In the genomic region with DNA sequence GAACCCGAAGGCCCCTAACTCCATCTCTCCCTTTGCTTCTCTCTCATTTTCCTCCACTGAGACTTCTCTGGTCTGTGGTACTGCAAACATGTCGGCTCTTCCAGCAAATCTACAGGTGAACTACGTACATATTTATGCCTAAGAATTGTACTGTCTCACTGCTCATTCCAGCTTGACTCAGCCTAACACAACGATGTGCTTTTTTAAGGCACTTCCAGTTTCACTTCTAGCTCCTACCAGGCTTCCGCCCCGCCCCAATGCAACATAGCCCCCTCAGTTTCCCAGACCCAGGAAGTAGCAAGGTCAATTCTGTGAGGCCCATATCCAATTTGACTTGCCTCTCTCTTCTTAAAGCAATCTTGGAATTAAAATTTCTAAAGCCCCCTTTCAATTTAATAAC, we compare ENCODE assay signal across 8 cellular contexts.
DNase-seq lines count a peak whose midpoint lies in the region; ATAC-seq lines count a peak whose summit lies in the region.

No MANE protein-coding gene starts in this region.

- ATAC-seq in GM19351 (IDR thresholded peaks at IDR 0.05; ENCODE audit: unreplicated experiment) = peak; percentile 96
- ATAC-seq in HG03558 (IDR thresholded peaks at IDR 0.05; ENCODE audit: extremely low read depth, unreplicated experiment) = peak; percentile 57

- peak; percentile 78 for DNase-seq in AG08395 (ENCODE audit: low spot score)
- peak; percentile 45 for DNase-seq in activated CD4-positive, alpha-beta T cell treated with anti-CD3 and anti-CD28 coated beads for 1 hour
- DNase-seq in dermis blood vessel endothelial cell = peak; percentile 69
- DNase-seq in NCI-H146 (lab: John Stamatoyannopoulos, UW) = no peak

- H3K9ac ChIP-seq in mucosa of rectum (ENCODE audit: low read depth in 1 of 2, low read length in 2 of 2) = peak overlapping the region; percentile 71 to 72
- peak overlapping the region; percentile 42 to 80 (median 59) for H3K9ac ChIP-seq in subcutaneous abdominal adipose tissue (ENCODE audit: low read length in 5 of 5)

- H3K9me3 ChIP-seq in mucosa of rectum (ENCODE audit: control insufficient read depth in 2 of 2, low read length in 2 of 2) = no peaks in the 10 kb centered on the region
- no peaks in the 10 kb centered on the region for H3K9me3 ChIP-seq in subcutaneous abdominal adipose tissue (ENCODE audit: control insufficient read depth in 5 of 5, low read length in 5 of 5)

- H3K4me3 ChIP-seq in mucosa of rectum (ENCODE audit: low read length in 2 of 2) (peak overlapping the region; percentile 63 to 73), subcutaneous abdominal adipose tissue (ENCODE audit: low read depth in 1 of 5, low read length in 5 of 5) (peak overlapping the region; percentile 41 to 72 (median 61))

- H3K4me1 ChIP-seq in mucosa of rectum (ENCODE audit: control insufficient read depth in 2 of 2, insufficient read depth in 2 of 2, low read length in 2 of 2) (peaks cover 13 to 20% of the 10 kb centered on the region in 2 donors), subcutaneous abdominal adipose tissue (ENCODE audit: control insufficient read depth in 5 of 5, insufficient read depth in 5 of 5, low read length in 5 of 5) (peaks cover 5 to 20% (median 13%) of the 10 kb centered on the region in 5 donors)

- H3K27me3 ChIP-seq in mucosa of rectum (ENCODE audit: control insufficient read depth in 2 of 2, insufficient read depth in 2 of 2, low read length in 2 of 2) = no peaks in the 10 kb centered on the region
- H3K27me3 ChIP-seq in subcutaneous abdominal adipose tissue (ENCODE audit: control insufficient read depth in 5 of 5, insufficient read depth in 4 of 5, low read length in 5 of 5) = no peaks in the 10 kb centered on the region

- H3K36me3 ChIP-seq in mucosa of rectum (ENCODE audit: control insufficient read depth in 2 of 2, insufficient read depth in 2 of 2, low read length in 2 of 2) (no peaks in the 10 kb centered on the region), subcutaneous abdominal adipose tissue (ENCODE audit: control insufficient read depth in 5 of 5, insufficient read depth in 5 of 5, low read length in 5 of 5) (no peaks in the 10 kb centered on the region)

- H3K27ac ChIP-seq in mucosa of rectum (ENCODE audit: low read depth in 2 of 2, low read length in 2 of 2) (peak overlapping the region; percentile 80 to 86), subcutaneous abdominal adipose tissue (ENCODE audit: low read depth, low read length) (peak overlapping the region; percentile 52)
